19 cellular contexts compared by ENCODE assay signal in the genomic region with DNA sequence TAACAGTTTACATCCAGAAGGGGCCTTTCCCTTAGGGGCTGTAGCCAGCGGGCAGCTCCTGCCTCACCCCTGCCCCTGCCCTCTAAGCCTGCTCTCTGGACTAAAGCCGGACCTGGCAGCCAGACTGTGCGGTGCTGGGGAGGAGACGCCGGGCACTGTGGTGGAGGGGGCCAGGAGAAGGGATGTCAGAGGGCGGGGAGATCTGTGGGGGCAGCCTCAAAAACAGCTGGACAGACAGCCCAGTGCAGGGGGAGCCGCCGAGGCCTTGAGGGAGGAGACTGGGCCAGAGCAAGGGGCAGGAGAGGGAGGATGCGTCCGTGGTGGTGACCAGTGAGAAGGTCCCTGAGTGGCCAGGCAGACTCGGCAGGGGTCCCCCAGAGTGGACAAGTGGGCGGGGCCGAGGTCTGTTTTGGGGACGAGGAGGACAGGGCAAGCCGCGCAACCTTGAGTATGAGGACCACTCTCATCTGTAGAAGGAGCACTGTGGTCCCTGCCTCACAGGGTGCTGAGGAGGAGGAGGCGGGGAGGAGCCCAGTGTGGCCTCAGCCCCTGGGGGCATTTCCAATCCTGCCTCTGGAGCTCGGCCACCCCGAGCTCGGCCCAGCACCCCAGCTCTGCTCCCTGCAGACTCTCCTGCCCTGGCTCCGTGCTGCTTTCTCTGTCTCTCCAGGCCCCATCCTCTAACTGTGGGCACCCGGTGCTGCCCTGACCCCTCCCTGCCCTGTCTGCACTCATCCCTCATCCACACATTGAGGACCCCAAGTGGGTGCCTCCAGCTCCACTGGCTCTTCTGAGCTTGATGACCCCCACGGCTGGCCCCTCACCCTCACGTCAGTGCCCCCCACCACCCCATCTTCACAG. TPM values are rescaled to one million over a fixed set of nuclear protein-coding genes. Genes with fewer than 3 reads are reported as not detected.
"Had no signal": no experiment of that assay in that cellular context is flagged by ENCODE, and none has a peak within 500 bp of the region (broad histone marks: within the 10 kb centered on the region; RNA-seq: fewer than 3 reads in every experiment).

No MANE protein-coding gene starts in this region.

- H3K9me3 ChIP-seq: pancreas, tibial nerve had no signal

- DNase-seq: activated CD4-positive, alpha-beta T cell treated with anti-CD3 and anti-CD28 coated beads, Interleukin-2, amount 50 U/mL, for 48 hours; activated CD4-positive, CD25-positive, alpha-beta regulatory T cell treated with anti-CD3 and anti-CD28 coated beads, Interleukin-2, amount 50 U/mL, for 72 hours; activated gamma-delta T cell; activated T-cell treated with anti-CD3 and anti-CD28 coated beads, Interleukin-2, amount 50 U/mL, for 48 hours; amygdala; hypothalamus; immature natural killer cell; left colon; retina; SW 1271 had no signal

- H3K27me3 ChIP-seq: pancreas had no signal

- H3K36me3 ChIP-seq: pancreas, tibial nerve had no signal

- ATAC-seq: esophagus mucosa; left colon; pancreas; stimulated activated effector memory CD8-positive, alpha-beta T cell treated with anti-CD3 and anti-CD28 coated beads, Interleukin-12 subunit alpha, Interleukin-12 subunit beta, amount 100 ng/mL, for 72 hours had no signal

- H3K27ac ChIP-seq: dorsolateral prefrontal cortex, pancreas, skin epidermis, tibial nerve had no signal

- H3K4me1 ChIP-seq: pancreas, tibial nerve had no signal

- FAIRE-seq: endometrium, pancreas had no signal

- H3K4me3 ChIP-seq: dorsolateral prefrontal cortex, pancreas, skin epidermis, tibial nerve had no signal

RNA-seq across cellular contexts. Expression of gene NKX1-1, which starts 59.2 kb away (rescaled TPM):
- total RNA-seq: dorsolateral prefrontal cortex, esophagus mucosa, left colon, pancreas, subcutaneous adipose tissue, tibial nerve had no signal
- polyA plus RNA-seq: immature natural killer cell, neural cell, pancreas had no signal
